ENCODE assay signal across 2 cellular contexts in the genomic region with DNA sequence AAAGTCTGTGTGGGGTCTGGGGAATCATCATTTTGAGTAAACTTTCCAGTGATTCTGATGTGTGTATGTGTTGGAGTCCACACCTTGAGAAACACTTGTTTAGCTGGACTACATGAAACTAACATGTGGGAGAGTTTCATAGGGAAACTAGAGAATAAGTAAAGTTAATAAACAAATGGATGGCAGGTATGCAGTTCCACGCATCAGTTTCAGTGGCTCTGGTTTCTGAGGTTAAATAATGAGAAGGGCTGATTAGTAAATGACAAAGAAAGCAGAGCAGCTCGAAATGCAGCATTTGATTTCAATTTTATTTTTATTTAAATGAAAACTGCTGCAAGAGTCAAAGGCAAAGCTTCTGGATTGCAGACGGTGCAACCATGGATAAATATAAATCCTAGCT.
A peak's percentile ranks its signal among the peaks of the same experiment; 100 is the strongest.
TF ChIP-seq lines count a peak whose summit lies in the region.

No MANE protein-coding gene starts in this region.

TF ChIP-seq in GM12878, 131 proteins besides CTCF, POLR2A, EP300 and RAD21 (continued from another document):
- TF ChIP-seq, protein P1, sequence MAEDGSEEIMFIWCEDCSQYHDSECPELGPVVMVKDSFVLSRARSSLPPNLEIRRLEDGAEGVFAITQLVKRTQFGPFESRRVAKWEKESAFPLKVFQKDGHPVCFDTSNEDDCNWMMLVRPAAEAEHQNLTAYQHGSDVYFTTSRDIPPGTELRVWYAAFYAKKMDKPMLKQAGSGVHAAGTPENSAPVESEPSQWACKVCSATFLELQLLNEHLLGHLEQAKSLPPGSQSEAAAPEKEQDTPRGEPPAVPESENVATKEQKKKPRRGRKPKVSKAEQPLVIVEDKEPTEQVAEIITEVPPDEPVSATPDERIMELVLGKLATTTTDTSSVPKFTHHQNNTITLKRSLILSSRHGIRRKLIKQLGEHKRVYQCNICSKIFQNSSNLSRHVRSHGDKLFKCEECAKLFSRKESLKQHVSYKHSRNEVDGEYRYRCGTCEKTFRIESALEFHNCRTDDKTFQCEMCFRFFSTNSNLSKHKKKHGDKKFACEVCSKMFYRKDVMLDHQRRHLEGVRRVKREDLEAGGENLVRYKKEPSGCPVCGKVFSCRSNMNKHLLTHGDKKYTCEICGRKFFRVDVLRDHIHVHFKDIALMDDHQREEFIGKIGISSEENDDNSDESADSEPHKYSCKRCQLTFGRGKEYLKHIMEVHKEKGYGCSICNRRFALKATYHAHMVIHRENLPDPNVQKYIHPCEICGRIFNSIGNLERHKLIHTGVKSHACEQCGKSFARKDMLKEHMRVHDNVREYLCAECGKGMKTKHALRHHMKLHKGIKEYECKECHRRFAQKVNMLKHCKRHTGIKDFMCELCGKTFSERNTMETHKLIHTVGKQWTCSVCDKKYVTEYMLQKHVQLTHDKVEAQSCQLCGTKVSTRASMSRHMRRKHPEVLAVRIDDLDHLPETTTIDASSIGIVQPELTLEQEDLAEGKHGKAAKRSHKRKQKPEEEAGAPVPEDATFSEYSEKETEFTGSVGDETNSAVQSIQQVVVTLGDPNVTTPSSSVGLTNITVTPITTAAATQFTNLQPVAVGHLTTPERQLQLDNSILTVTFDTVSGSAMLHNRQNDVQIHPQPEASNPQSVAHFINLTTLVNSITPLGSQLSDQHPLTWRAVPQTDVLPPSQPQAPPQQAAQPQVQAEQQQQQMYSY (CRISPR knock-in tag; IDR thresholded peaks at IDR 0.05): no peak
- TF ChIP-seq MTA2 (IDR thresholded peaks at IDR 0.05; ENCODE audit: low read depth) (peak; percentile 71), RCOR1 (conservative IDR thresholded peaks at IDR 0.05; ENCODE audit: low read depth, low read length) (no peak), SPI1 (IDR thresholded peaks at IDR 0.05; ENCODE audit: borderline replicate concordance, insufficient read depth, low read depth, low read length) (no peak), NFXL1 (IDR thresholded peaks at IDR 0.05; ENCODE audit: borderline replicate concordance) (no peak), IKZF2 (IDR thresholded peaks at IDR 0.05) (peak; percentile 16 to 38; a peak in 1 of 4 replicates), MYC (IDR thresholded peaks at IDR 0.05; ENCODE audit: insufficient read depth, insufficient read length, insufficient replicate concordance, low read length, severe bottlenecking) (no peak), JUND (IDR thresholded peaks at IDR 0.05; ENCODE audit: low read depth, low read length) (no peak), GATAD2B (conservative IDR thresholded peaks at IDR 0.05; ENCODE audit: low read depth) (no peak), NR2F1 (conservative IDR thresholded peaks at IDR 0.05) (no peak), ZNF217 (IDR thresholded peaks at IDR 0.05) (no peak), IKZF1 (conservative IDR thresholded peaks at IDR 0.05) (peak; percentile 44; the same call in 1 of the 2 replicates)
- TF ChIP-seq, protein P2, sequence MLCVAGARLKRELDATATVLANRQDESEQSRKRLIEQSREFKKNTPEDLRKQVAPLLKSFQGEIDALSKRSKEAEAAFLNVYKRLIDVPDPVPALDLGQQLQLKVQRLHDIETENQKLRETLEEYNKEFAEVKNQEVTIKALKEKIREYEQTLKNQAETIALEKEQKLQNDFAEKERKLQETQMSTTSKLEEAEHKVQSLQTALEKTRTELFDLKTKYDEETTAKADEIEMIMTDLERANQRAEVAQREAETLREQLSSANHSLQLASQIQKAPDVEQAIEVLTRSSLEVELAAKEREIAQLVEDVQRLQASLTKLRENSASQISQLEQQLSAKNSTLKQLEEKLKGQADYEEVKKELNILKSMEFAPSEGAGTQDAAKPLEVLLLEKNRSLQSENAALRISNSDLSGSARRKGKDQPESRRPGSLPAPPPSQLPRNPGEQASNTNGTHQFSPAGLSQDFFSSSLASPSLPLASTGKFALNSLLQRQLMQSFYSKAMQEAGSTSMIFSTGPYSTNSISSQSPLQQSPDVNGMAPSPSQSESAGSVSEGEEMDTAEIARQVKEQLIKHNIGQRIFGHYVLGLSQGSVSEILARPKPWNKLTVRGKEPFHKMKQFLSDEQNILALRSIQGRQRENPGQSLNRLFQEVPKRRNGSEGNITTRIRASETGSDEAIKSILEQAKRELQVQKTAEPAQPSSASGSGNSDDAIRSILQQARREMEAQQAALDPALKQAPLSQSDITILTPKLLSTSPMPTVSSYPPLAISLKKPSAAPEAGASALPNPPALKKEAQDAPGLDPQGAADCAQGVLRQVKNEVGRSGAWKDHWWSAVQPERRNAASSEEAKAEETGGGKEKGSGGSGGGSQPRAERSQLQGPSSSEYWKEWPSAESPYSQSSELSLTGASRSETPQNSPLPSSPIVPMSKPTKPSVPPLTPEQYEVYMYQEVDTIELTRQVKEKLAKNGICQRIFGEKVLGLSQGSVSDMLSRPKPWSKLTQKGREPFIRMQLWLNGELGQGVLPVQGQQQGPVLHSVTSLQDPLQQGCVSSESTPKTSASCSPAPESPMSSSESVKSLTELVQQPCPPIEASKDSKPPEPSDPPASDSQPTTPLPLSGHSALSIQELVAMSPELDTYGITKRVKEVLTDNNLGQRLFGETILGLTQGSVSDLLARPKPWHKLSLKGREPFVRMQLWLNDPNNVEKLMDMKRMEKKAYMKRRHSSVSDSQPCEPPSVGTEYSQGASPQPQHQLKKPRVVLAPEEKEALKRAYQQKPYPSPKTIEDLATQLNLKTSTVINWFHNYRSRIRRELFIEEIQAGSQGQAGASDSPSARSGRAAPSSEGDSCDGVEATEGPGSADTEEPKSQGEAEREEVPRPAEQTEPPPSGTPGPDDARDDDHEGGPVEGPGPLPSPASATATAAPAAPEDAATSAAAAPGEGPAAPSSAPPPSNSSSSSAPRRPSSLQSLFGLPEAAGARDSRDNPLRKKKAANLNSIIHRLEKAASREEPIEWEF (IDR thresholded peaks at IDR 0.05; ENCODE audit: insufficient replicate concordance, low read depth, low read length): no peak
- TF ChIP-seq, protein P3, sequence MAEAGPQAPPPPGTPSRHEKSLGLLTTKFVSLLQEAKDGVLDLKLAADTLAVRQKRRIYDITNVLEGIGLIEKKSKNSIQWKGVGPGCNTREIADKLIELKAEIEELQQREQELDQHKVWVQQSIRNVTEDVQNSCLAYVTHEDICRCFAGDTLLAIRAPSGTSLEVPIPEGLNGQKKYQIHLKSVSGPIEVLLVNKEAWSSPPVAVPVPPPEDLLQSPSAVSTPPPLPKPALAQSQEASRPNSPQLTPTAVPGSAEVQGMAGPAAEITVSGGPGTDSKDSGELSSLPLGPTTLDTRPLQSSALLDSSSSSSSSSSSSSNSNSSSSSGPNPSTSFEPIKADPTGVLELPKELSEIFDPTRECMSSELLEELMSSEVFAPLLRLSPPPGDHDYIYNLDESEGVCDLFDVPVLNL (IDR thresholded peaks at IDR 0.05; ENCODE audit: low read depth, low read length): no peak
- TF ChIP-seq, protein P4, sequence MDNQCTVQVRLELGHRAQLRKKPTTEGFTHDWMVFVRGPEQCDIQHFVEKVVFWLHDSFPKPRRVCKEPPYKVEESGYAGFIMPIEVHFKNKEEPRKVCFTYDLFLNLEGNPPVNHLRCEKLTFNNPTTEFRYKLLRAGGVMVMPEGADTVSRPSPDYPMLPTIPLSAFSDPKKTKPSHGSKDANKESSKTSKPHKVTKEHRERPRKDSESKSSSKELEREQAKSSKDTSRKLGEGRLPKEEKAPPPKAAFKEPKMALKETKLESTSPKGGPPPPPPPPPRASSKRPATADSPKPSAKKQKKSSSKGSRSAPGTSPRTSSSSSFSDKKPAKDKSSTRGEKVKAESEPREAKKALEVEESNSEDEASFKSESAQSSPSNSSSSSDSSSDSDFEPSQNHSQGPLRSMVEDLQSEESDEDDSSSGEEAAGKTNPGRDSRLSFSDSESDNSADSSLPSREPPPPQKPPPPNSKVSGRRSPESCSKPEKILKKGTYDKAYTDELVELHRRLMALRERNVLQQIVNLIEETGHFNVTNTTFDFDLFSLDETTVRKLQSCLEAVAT (IDR thresholded peaks at IDR 0.05): no peak

TF ChIP-seq in WTC11, 78 proteins besides CTCF, POLR2A, EP300 and RAD21 (continued from another document):
- TF ChIP-seq, protein P1 (CRISPR knock-in tag; IDR thresholded peaks at IDR 0.05): no peak
- no peak for TF ChIP-seq OVOL2 (CRISPR knock-in tag; IDR thresholded peaks at IDR 0.05; ENCODE audit: borderline replicate concordance)
- no peak for TF ChIP-seq EMX1 (CRISPR knock-in tag; IDR thresholded peaks at IDR 0.05)
- no peak for TF ChIP-seq CREB1 (CRISPR knock-in tag; IDR thresholded peaks at IDR 0.05)
- TF ChIP-seq NR3C1 (CRISPR knock-in tag; conservative IDR thresholded peaks at IDR 0.05; ENCODE audit: low read depth): no peak
- TF ChIP-seq JAZF1 (CRISPR knock-in tag; IDR thresholded peaks at IDR 0.05): no peak
- TF ChIP-seq, protein P5, sequence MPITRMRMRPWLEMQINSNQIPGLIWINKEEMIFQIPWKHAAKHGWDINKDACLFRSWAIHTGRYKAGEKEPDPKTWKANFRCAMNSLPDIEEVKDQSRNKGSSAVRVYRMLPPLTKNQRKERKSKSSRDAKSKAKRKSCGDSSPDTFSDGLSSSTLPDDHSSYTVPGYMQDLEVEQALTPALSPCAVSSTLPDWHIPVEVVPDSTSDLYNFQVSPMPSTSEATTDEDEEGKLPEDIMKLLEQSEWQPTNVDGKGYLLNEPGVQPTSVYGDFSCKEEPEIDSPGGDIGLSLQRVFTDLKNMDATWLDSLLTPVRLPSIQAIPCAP (CRISPR knock-in tag; IDR thresholded peaks at IDR 0.05): no peak
- TF ChIP-seq ZNF138 (CRISPR knock-in tag; conservative IDR thresholded peaks at IDR 0.05): no peak
- no peak for TF ChIP-seq MYBL2 (CRISPR knock-in tag; IDR thresholded peaks at IDR 0.05)
- TF ChIP-seq, protein P6, sequence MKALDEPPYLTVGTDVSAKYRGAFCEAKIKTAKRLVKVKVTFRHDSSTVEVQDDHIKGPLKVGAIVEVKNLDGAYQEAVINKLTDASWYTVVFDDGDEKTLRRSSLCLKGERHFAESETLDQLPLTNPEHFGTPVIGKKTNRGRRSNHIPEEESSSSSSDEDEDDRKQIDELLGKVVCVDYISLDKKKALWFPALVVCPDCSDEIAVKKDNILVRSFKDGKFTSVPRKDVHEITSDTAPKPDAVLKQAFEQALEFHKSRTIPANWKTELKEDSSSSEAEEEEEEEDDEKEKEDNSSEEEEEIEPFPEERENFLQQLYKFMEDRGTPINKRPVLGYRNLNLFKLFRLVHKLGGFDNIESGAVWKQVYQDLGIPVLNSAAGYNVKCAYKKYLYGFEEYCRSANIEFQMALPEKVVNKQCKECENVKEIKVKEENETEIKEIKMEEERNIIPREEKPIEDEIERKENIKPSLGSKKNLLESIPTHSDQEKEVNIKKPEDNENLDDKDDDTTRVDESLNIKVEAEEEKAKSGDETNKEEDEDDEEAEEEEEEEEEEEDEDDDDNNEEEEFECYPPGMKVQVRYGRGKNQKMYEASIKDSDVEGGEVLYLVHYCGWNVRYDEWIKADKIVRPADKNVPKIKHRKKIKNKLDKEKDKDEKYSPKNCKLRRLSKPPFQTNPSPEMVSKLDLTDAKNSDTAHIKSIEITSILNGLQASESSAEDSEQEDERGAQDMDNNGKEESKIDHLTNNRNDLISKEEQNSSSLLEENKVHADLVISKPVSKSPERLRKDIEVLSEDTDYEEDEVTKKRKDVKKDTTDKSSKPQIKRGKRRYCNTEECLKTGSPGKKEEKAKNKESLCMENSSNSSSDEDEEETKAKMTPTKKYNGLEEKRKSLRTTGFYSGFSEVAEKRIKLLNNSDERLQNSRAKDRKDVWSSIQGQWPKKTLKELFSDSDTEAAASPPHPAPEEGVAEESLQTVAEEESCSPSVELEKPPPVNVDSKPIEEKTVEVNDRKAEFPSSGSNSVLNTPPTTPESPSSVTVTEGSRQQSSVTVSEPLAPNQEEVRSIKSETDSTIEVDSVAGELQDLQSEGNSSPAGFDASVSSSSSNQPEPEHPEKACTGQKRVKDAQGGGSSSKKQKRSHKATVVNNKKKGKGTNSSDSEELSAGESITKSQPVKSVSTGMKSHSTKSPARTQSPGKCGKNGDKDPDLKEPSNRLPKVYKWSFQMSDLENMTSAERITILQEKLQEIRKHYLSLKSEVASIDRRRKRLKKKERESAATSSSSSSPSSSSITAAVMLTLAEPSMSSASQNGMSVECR (CRISPR knock-in tag; IDR thresholded peaks at IDR 0.05; ENCODE audit: borderline replicate concordance): no peak
- no peak for TF ChIP-seq ZNF416 (CRISPR knock-in tag; IDR thresholded peaks at IDR 0.05)
- no peak for TF ChIP-seq FOXP1 (CRISPR knock-in tag; IDR thresholded peaks at IDR 0.05; ENCODE audit: borderline replicate concordance)
